In the genomic region with DNA sequence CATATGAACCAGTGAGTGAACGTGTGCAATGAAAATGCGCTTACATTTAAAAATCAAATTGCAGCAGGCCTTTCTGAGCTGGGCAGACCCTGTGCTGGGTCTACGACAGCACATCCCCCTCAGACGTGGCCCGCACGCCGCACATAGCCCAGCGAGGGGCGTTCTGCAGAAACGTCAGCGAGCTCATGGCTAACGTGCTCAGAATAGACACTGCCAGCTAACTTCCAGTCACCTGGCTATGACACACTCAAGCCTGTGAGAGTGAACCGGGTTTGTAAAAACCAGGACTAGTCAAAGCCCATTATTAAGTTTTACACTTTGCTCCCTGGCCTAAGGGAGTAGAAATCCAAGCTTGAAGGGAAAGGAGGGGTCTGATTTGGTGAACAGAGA, we compare ENCODE assay signal across 1 cellular context.
TF ChIP-seq lines count a peak whose summit lies in the region.

No MANE protein-coding gene starts in this region.

TF ChIP-seq in H1, 55 proteins besides CTCF, POLR2A, EP300 and RAD21 (continued from another document):
- TF ChIP-seq, protein P1, sequence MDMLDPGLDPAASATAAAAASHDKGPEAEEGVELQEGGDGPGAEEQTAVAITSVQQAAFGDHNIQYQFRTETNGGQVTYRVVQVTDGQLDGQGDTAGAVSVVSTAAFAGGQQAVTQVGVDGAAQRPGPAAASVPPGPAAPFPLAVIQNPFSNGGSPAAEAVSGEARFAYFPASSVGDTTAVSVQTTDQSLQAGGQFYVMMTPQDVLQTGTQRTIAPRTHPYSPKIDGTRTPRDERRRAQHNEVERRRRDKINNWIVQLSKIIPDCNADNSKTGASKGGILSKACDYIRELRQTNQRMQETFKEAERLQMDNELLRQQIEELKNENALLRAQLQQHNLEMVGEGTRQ (IDR thresholded peaks at IDR 0.05; ENCODE audit: low read length), result no peak
- no peak for TF ChIP-seq CHD2 (IDR thresholded peaks at IDR 0.05; ENCODE audit: low read length)
